19 cellular contexts compared by ENCODE assay signal in genomic region chr6:157555795-157556645, GRCh38.
A peak's percentile ranks its signal among the peaks of the same experiment; 100 is the strongest.
DNase-seq lines count a peak whose midpoint lies in the region; ATAC-seq and TF ChIP-seq lines count a peak whose summit lies in the region.
"Had no signal": no experiment of that assay in that cellular context is flagged by ENCODE, and none has a peak within 500 bp of the region (broad histone marks: within the 10 kb centered on the region; RNA-seq: fewer than 3 reads in every experiment).

No MANE protein-coding gene starts in this region.

- ATAC-seq in activated naive CD8-positive, alpha-beta T cell treated with anti-CD3 and anti-CD28 coated beads, Interleukin-2, amount 10 ng/mL, durations not matched to agents 7 days and 5 days (ENCODE audit: low read depth), result no peak
- no peak for ATAC-seq in activated naive CD8-positive, alpha-beta T cell treated with anti-CD3 and anti-CD28 coated beads, Interleukin-2, amount 50 U/mL, for 24 hours
- ATAC-seq in GM19035 (IDR thresholded peaks at IDR 0.05; ENCODE audit: unreplicated experiment), result no peak
- no peak for ATAC-seq in HG03469 (IDR thresholded peaks at IDR 0.05; ENCODE audit: unreplicated experiment)
- no peak for ATAC-seq in HG02623 (IDR thresholded peaks at IDR 0.05; ENCODE audit: unreplicated experiment)
- ATAC-seq: activated T-cell treated with anti-CD3 and anti-CD28 coated beads, Interleukin-2, amount 50 U/mL, for 72 hours; K562; stimulated activated naive CD8-positive, alpha-beta T cell treated with anti-CD3 and anti-CD28 coated beads, Interleukin-15, amount 100 ng/mL, for 72 hours had no signal

- peaks cover 41% of the 10 kb centered on the region for H3K4me1 Mint-ChIP-seq in activated naive CD8-positive, alpha-beta T cell treated with anti-CD3 and anti-CD28 coated beads, Interleukin-2, amount 10 ng/mL, durations not matched to agents 7 days and 5 days
- peaks cover 45% of the 10 kb centered on the region for H3K4me1 Mint-ChIP-seq in activated naive CD8-positive, alpha-beta T cell treated with anti-CD3 and anti-CD28 coated beads, Interleukin-2, amount 50 U/mL, for 24 hours
- peaks cover 44% of the 10 kb centered on the region for H3K4me1 Mint-ChIP-seq in activated T-helper 1 cell treated with anti-CD3 and anti-CD28 coated beads, Interleukin-12 subunit alpha, Interleukin-12 subunit beta, Interleukin-2, Interleukin-4 antibody, amounts not matched to agents 30 ng/mL and 10 ng/mL and 1 ng/mL, durations not matched to agents 14 hours and 24 hours and 36 hours (ENCODE audit: low read depth)
- H3K4me1 Mint-ChIP-seq in CD14-positive monocyte, result peaks cover 16% of the 10 kb centered on the region

- H3K14ac ChIP-seq in mesenchymal stem cell (ENCODE audit: low read length in 2 of 2), result no peak overlapping the region

- H2AFZ ChIP-seq in mesenchymal stem cell (ENCODE audit: low read depth, low read length), result no peak overlapping the region

- WGBS in mesenchymal stem cell, result 94% methylated on average over 27 of the region's 27 CpGs

- peak overlapping the region; percentile 10 for H4K91ac ChIP-seq in mesenchymal stem cell (ENCODE audit: low read length)

- H3K18ac ChIP-seq in mesenchymal stem cell (ENCODE audit: low read depth in 1 of 2, low read length in 2 of 2), result no peak overlapping the region

- no peak overlapping the region for H2BK12ac ChIP-seq in mesenchymal stem cell (ENCODE audit: low read length in 2 of 2)

- H2BK5ac ChIP-seq in mesenchymal stem cell (ENCODE audit: low read depth, low read length, poor library complexity, severe bottlenecking), result no peak overlapping the region

- peaks cover 18% of the 10 kb centered on the region for H3K36me3 Mint-ChIP-seq in activated naive CD8-positive, alpha-beta T cell treated with anti-CD3 and anti-CD28 coated beads, Interleukin-2, amount 10 ng/mL, durations not matched to agents 7 days and 5 days
- H3K36me3 Mint-ChIP-seq in activated naive CD8-positive, alpha-beta T cell treated with anti-CD3 and anti-CD28 coated beads, Interleukin-2, amount 50 U/mL, for 24 hours (ENCODE audit: low read depth), result no peaks in the 10 kb centered on the region
- H3K36me3 Mint-ChIP-seq in activated T-helper 1 cell treated with anti-CD3 and anti-CD28 coated beads, Interleukin-12 subunit alpha, Interleukin-12 subunit beta, Interleukin-2, Interleukin-4 antibody, amounts not matched to agents 30 ng/mL and 10 ng/mL and 1 ng/mL, durations not matched to agents 14 hours and 24 hours and 36 hours (ENCODE audit: low read depth), result peaks cover 5% of the 10 kb centered on the region
- H3K36me3 Mint-ChIP-seq in CD14-positive monocyte, result peaks cover 0 to 6% of the 10 kb centered on the region in 2 donors
- H3K36me3 Mint-ChIP-seq: activated naive CD8-positive, alpha-beta T cell had no signal

- no peak overlapping the region for H3K4me2 ChIP-seq in mesenchymal stem cell (ENCODE audit: low read length, poor library complexity, severe bottlenecking)

- H4K8ac ChIP-seq in mesenchymal stem cell (ENCODE audit: low read length), result no peak overlapping the region

- no peaks in the 10 kb centered on the region for H3K9me3 ChIP-seq in mesenchymal stem cell (ENCODE audit: control insufficient read depth, low read length)
- H3K9me3 ChIP-seq: neutrophil had no signal

- H3K4ac ChIP-seq in mesenchymal stem cell (ENCODE audit: low read depth in 1 of 2, low read length in 2 of 2), result no peak overlapping the region

- no peak for TF ChIP-seq CTCF in CD14-positive monocyte (IDR thresholded peaks at IDR 0.05)

- POLR2A ChIA-PET in activated naive CD8-positive, alpha-beta T cell treated with anti-CD3 and anti-CD28 coated beads, Interleukin-2, amount 10 ng/mL, durations not matched to agents 7 days and 5 days (lab: Charles Lee), result no interaction called here

- intact Hi-C loops in activated T-helper 1 cell treated with anti-CD3 and anti-CD28 coated beads, Interleukin-12 subunit alpha, Interleukin-12 subunit beta, Interleukin-2, Interleukin-4 antibody, amounts not matched to agents 30 ng/mL and 10 ng/mL and 1 ng/mL, durations not matched to agents 14 hours and 24 hours and 36 hours (cut with micrococcal nuclease), result no loop called here
- intact Hi-C loops in CD14-positive monocyte (cut with micrococcal nuclease), result no loop called here

- peaks cover 3% of the 10 kb centered on the region for H3K27me3 Mint-ChIP-seq in activated naive CD8-positive, alpha-beta T cell treated with anti-CD3 and anti-CD28 coated beads, Interleukin-2, amount 10 ng/mL, durations not matched to agents 7 days and 5 days
- no peaks in the 10 kb centered on the region for H3K27me3 Mint-ChIP-seq in activated naive CD8-positive, alpha-beta T cell treated with anti-CD3 and anti-CD28 coated beads, Interleukin-2, amount 50 U/mL, for 24 hours
- H3K27me3 Mint-ChIP-seq in activated T-helper 1 cell treated with anti-CD3 and anti-CD28 coated beads, Interleukin-12 subunit alpha, Interleukin-12 subunit beta, Interleukin-2, Interleukin-4 antibody, amounts not matched to agents 30 ng/mL and 10 ng/mL and 1 ng/mL, durations not matched to agents 14 hours and 24 hours and 36 hours (ENCODE audit: insufficient read depth), result peaks cover 12% of the 10 kb centered on the region
- peaks cover 0 to 5% (median 2%) of the 10 kb centered on the region in 3 donors for H3K27me3 Mint-ChIP-seq in CD14-positive monocyte (ENCODE audit: low read depth in 3 of 3)
- H3K27me3 Mint-ChIP-seq: activated naive CD8-positive, alpha-beta T cell had no signal

- H3K9ac ChIP-seq in mesenchymal stem cell (ENCODE audit: low read length), result no peak overlapping the region

- no peak overlapping the region for H3K4me3 Mint-ChIP-seq in activated naive CD8-positive, alpha-beta T cell treated with anti-CD3 and anti-CD28 coated beads, Interleukin-2, amount 10 ng/mL, durations not matched to agents 7 days and 5 days
- no peak overlapping the region for H3K4me3 Mint-ChIP-seq in activated naive CD8-positive, alpha-beta T cell treated with anti-CD3 and anti-CD28 coated beads, Interleukin-2, amount 50 U/mL, for 24 hours
- H3K4me3 Mint-ChIP-seq in activated T-helper 1 cell treated with anti-CD3 and anti-CD28 coated beads, Interleukin-12 subunit alpha, Interleukin-12 subunit beta, Interleukin-2, Interleukin-4 antibody, amounts not matched to agents 30 ng/mL and 10 ng/mL and 1 ng/mL, durations not matched to agents 14 hours and 24 hours and 36 hours, result no peak overlapping the region
- H3K4me3 Mint-ChIP-seq in CD14-positive monocyte, result no peak overlapping the region
- H3K4me3 Mint-ChIP-seq: activated naive CD8-positive, alpha-beta T cell; activated T-cell treated with anti-CD3 and anti-CD28 coated beads, Interleukin-2, amount 50 U/mL, for 72 hours; stimulated activated naive CD8-positive, alpha-beta T cell treated with anti-CD3 and anti-CD28 coated beads, Interleukin-15, amount 100 ng/mL, for 72 hours had no signal

- H3K9me3 Mint-ChIP-seq in activated naive CD8-positive, alpha-beta T cell treated with anti-CD3 and anti-CD28 coated beads, Interleukin-2, amount 10 ng/mL, durations not matched to agents 7 days and 5 days, result no peaks in the 10 kb centered on the region
- H3K9me3 Mint-ChIP-seq in activated naive CD8-positive, alpha-beta T cell treated with anti-CD3 and anti-CD28 coated beads, Interleukin-2, amount 50 U/mL, for 24 hours, result no peaks in the 10 kb centered on the region
- no peaks in the 10 kb centered on the region for H3K9me3 Mint-ChIP-seq in activated T-helper 1 cell treated with anti-CD3 and anti-CD28 coated beads, Interleukin-12 subunit alpha, Interleukin-12 subunit beta, Interleukin-2, Interleukin-4 antibody, amounts not matched to agents 30 ng/mL and 10 ng/mL and 1 ng/mL, durations not matched to agents 14 hours and 24 hours and 36 hours
- peaks cover 0 to 2% (median 0%) of the 10 kb centered on the region in 7 donors for H3K9me3 Mint-ChIP-seq in CD14-positive monocyte
- H3K9me3 Mint-ChIP-seq: activated T-cell treated with anti-CD3 and anti-CD28 coated beads, Interleukin-2, amount 50 U/mL, for 72 hours; stimulated activated naive CD8-positive, alpha-beta T cell treated with anti-CD3 and anti-CD28 coated beads, Interleukin-15, amount 100 ng/mL, for 72 hours had no signal

- peaks cover 0 to 9% of the 10 kb centered on the region in 2 experiments for H3K36me3 ChIP-seq in mesenchymal stem cell (ENCODE audit: control insufficient read depth in 1 of 2, insufficient read depth in 2 of 2, low read depth in 1 of 2, low read length in 2 of 2)
- H3K36me3 ChIP-seq: neutrophil had no signal

- H2BK120ac ChIP-seq in mesenchymal stem cell (ENCODE audit: low read depth, low read length), result no peak overlapping the region

- DNase-seq in activated naive CD8-positive, alpha-beta T cell treated with anti-CD3 and anti-CD28 coated beads, Interleukin-2, amount 10 ng/mL, durations not matched to agents 7 days and 5 days, result no peak
- DNase-seq in activated naive CD8-positive, alpha-beta T cell treated with anti-CD3 and anti-CD28 coated beads, Interleukin-2, amount 50 U/mL, for 24 hours, result no peak
- DNase-seq in activated T-helper 1 cell treated with anti-CD3 and anti-CD28 coated beads, Interleukin-12 subunit alpha, Interleukin-12 subunit beta, Interleukin-2, Interleukin-4 antibody, amounts not matched to agents 30 ng/mL and 10 ng/mL and 1 ng/mL, durations not matched to agents 14 hours and 24 hours and 36 hours (ENCODE audit: low spot score), result no peak
- DNase-seq in mesenchymal stem cell (no peak), CD14-positive monocyte (ENCODE audit: low spot score) (no peak)
- DNase-seq: activated CD4-positive, alpha-beta T cell treated with anti-CD3 and anti-CD28 coated beads, Interleukin-2, amount 50 U/mL, for 48 hours; activated T-cell treated with anti-CD3 and anti-CD28 coated beads, Interleukin-2, amount 50 U/mL, for 72 hours; NCI-H1048; NK-92 treated with Interleukin-12 subunit alpha and Interleukin-12 subunit beta, amount 100 ng/mL, for 24 hours; retina; stimulated activated CD4-positive, alpha-beta T cell treated with anti-CD3 and anti-CD28 coated beads, Interleukin-15, amount 100 ng/mL, for 24 hours; stimulated activated naive CD8-positive, alpha-beta T cell treated with anti-CD3 and anti-CD28 coated beads, Interleukin-15, amount 100 ng/mL, for 72 hours had no signal

- H3K27me3 ChIP-seq in mesenchymal stem cell (ENCODE audit: control insufficient read depth in 1 of 2, insufficient read depth in 1 of 2, low read length in 2 of 2), result no peaks in the 10 kb centered on the region
- H3K27me3 ChIP-seq: neutrophil had no signal

- H3K79me1 ChIP-seq in mesenchymal stem cell (replicated peaks; ENCODE audit: low read length, poor library complexity, severe bottlenecking), result peaks cover 10% of the 10 kb centered on the region

- H2AK5ac ChIP-seq in mesenchymal stem cell (ENCODE audit: low read length, severe bottlenecking), result no peak overlapping the region

- no peak overlapping the region for H3K4me3 ChIP-seq in mesenchymal stem cell (ENCODE audit: insufficient read depth in 1 of 2, low read depth in 1 of 2, low read length in 2 of 2)
- H3K4me3 ChIP-seq: K562 had no signal

- H3K27ac ChIP-seq in mesenchymal stem cell (ENCODE audit: low read length, poor library complexity, severe bottlenecking), result no peak overlapping the region
- H3K27ac ChIP-seq: HL-60, neutrophil had no signal

- H2BK15ac ChIP-seq in mesenchymal stem cell (ENCODE audit: low read depth, poor library complexity, severe bottlenecking), result no peak overlapping the region

- H3K23ac ChIP-seq in mesenchymal stem cell (ENCODE audit: low read length in 2 of 2), result no peak overlapping the region

- H3K4me1 ChIP-seq in mesenchymal stem cell (ENCODE audit: control insufficient read depth, insufficient read depth, low read depth, low read length), result peaks cover 9% of the 10 kb centered on the region

- H3K27ac Mint-ChIP-seq in activated naive CD8-positive, alpha-beta T cell treated with anti-CD3 and anti-CD28 coated beads, Interleukin-2, amount 10 ng/mL, durations not matched to agents 7 days and 5 days, result peak overlapping the region; percentile 72
- no peak overlapping the region for H3K27ac Mint-ChIP-seq in activated naive CD8-positive, alpha-beta T cell treated with anti-CD3 and anti-CD28 coated beads, Interleukin-2, amount 50 U/mL, for 24 hours
- H3K27ac Mint-ChIP-seq in activated T-helper 1 cell treated with anti-CD3 and anti-CD28 coated beads, Interleukin-12 subunit alpha, Interleukin-12 subunit beta, Interleukin-2, Interleukin-4 antibody, amounts not matched to agents 30 ng/mL and 10 ng/mL and 1 ng/mL, durations not matched to agents 14 hours and 24 hours and 36 hours, result peak overlapping the region; percentile 61
- no peak overlapping the region for H3K27ac Mint-ChIP-seq in CD14-positive monocyte
- H3K27ac Mint-ChIP-seq: activated naive CD8-positive, alpha-beta T cell; activated T-cell treated with anti-CD3 and anti-CD28 coated beads, Interleukin-2, amount 50 U/mL, for 72 hours had no signal

Comparison
In these comparisons a context has a peak if more than half of its experiments do, and no peak if none do; other contexts are left out.
1. H3K27ac Mint-ChIP-seq: peak in activated naive CD8-positive, alpha-beta T cell treated with anti-CD3 and anti-CD28 coated beads, Interleukin-2, amount 10 ng/mL, durations not matched to agents 7 days and 5 days (single experiment) and activated T-helper 1 cell treated with anti-CD3 and anti-CD28 coated beads, Interleukin-12 subunit alpha, Interleukin-12 subunit beta, Interleukin-2, Interleukin-4 antibody, amounts not matched to agents 30 ng/mL and 10 ng/mL and 1 ng/mL, durations not matched to agents 14 hours and 24 hours and 36 hours (single experiment); none in activated naive CD8-positive, alpha-beta T cell treated with anti-CD3 and anti-CD28 coated beads, Interleukin-2, amount 50 U/mL, for 24 hours (single experiment) and CD14-positive monocyte (0 of 7).